ENCODE assay signal across 17 cellular contexts in the genomic region with DNA sequence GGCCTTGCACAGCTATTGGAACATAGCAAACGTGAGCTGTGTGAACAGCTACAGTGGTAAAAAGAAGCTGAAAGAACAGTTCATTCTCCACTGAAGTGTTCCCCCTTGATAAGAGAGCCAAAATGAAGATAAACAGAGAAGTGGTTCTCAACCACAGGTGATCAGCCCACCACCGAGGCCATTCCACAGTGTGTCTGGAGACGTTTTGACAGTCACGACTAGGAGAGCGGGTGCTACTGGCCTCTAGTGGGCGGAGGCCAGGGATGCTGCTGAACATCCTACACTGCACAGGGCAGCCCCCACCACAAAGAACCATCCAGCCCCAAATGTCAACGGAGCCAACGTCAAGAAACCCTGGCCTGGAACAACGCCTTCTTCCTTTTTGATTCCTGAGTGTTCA. TPM values are rescaled to one million over a fixed set of nuclear protein-coding genes. Genes with fewer than 3 reads are reported as not detected.
A peak's percentile ranks its signal among the peaks of the same experiment; 100 is the strongest.
DNase-seq lines count a peak whose midpoint lies in the region; FAIRE-seq and TF ChIP-seq lines count a peak whose summit lies in the region.
"Had no signal": no experiment of that assay in that cellular context is flagged by ENCODE, and none has a peak within 500 bp of the region (broad histone marks: within the 10 kb centered on the region; RNA-seq: fewer than 3 reads in every experiment).

No MANE protein-coding gene starts in this region.

- H3K9me3 ChIP-seq in OCI-LY1 (ENCODE audit: low read length), result no peaks in the 10 kb centered on the region
- H3K9me3 ChIP-seq: left lung had no signal

- H2AFZ ChIP-seq in OCI-LY1 (ENCODE audit: low read length), result no peak overlapping the region

- H3K9me2 ChIP-seq in OCI-LY1 (ENCODE audit: low read depth, low read length), result no peaks in the 10 kb centered on the region

- TF ChIP-seq CTCF in OCI-LY1 (IDR thresholded peaks at IDR 0.05; ENCODE audit: low read length) (peak; percentile 51; the same call in 1 of the 2 replicates), epithelial cell of proximal tubule (conservative IDR thresholded peaks at IDR 0.05; ENCODE audit: low read depth, low read length) (peak; percentile 31), retinal pigment epithelial cell (conservative IDR thresholded peaks at IDR 0.05; ENCODE audit: low read depth, low read length) (peak; percentile 15)

- DNase-seq in DMS53 (lab: John Stamatoyannopoulos, UW) (peak; percentile 13), DMS53 treated with DMSO at 0.1 percent for 48 hours (lab: John Stamatoyannopoulos, UW; ENCODE audit: unreplicated experiment) (no peak), epithelial cell of proximal tubule (ENCODE audit: low read depth) (no peak), retinal pigment epithelial cell (ENCODE audit: low read depth) (no peak), CD1c-positive myeloid dendritic cell (ENCODE audit: extremely low spot score) (no peak), H54 (ENCODE audit: insufficient read length, low spot score) (no peak)
- DNase-seq in activated T-cell treated with anti-CD3 and anti-CD28 coated beads, Interleukin-2, amount 50 U/mL, for 48 hours, result no peak
- DNase-seq: activated CD4-positive, alpha-beta T cell treated with anti-CD3 and anti-CD28 coated beads, Interleukin-2, amount 10 ng/mL, durations not matched to agents 24 days and 14 days; left lung; naive B cell; NCI-H1694 treated with DMSO at 0.1 percent for 48 hours; retina; stimulated activated CD4-positive, alpha-beta T cell treated with anti-CD3 and anti-CD28 coated beads, Interleukin-4, amount 100 ng/mL, for 1 hour had no signal

- H3K27me3 ChIP-seq in OCI-LY1 (ENCODE audit: insufficient read depth, low read length), result no peaks in the 10 kb centered on the region
- H3K27me3 ChIP-seq: left lung had no signal

- FAIRE-seq in H54 (lab: Jason Lieb, UNC), result no peak
- FAIRE-seq: colon had no signal

- no peak for TF ChIP-seq POLR2A in H54 (IDR thresholded peaks at IDR 0.05; ENCODE audit: low read depth, low read length)

- H3K79me2 ChIP-seq in OCI-LY1 (ENCODE audit: insufficient read depth, low read length), result no peaks in the 10 kb centered on the region; the same call in 1 of the 2 replicates

- H3K4me2 ChIP-seq in OCI-LY1 (ENCODE audit: low read length), result no peak overlapping the region

- H3K27ac ChIP-seq in OCI-LY1 (ENCODE audit: low read depth, low read length, poor library complexity, severe bottlenecking), result peak overlapping the region; percentile 22
- H3K27ac ChIP-seq: HL-60, left lung, RWPE1 had no signal

- H3K4me3 ChIP-seq in OCI-LY1 (ENCODE audit: low read depth, low read length, poor library complexity, severe bottlenecking) (no peak overlapping the region), epithelial cell of proximal tubule (ENCODE audit: low read depth, low read length) (no peak overlapping the region), retinal pigment epithelial cell (ENCODE audit: low read length) (no peak overlapping the region)
- H3K4me3 ChIP-seq: left lung had no signal

- no peaks in the 10 kb centered on the region for H3K36me3 ChIP-seq in OCI-LY1 (ENCODE audit: insufficient read depth, low read length)
- H3K36me3 ChIP-seq: left lung had no signal

- no peak overlapping the region for H3K9ac ChIP-seq in OCI-LY1 (ENCODE audit: low read length)

- H3K4me1 ChIP-seq in OCI-LY1 (ENCODE audit: insufficient read depth, low read length, severe bottlenecking), result peaks cover 45% of the 10 kb centered on the region
- H3K4me1 ChIP-seq: left lung had no signal

- H4K20me1 ChIP-seq in OCI-LY1 (ENCODE audit: insufficient read depth, low read length), result no peaks in the 10 kb centered on the region

- H3F3A ChIP-seq in OCI-LY1 (ENCODE audit: insufficient read depth, low read length), result no peaks in the 10 kb centered on the region

RNA-seq across cellular contexts. Expression of gene ADCY3, which starts 38.4 kb away (rescaled TPM):
- 18.7 and 37.6 TPM in 2 replicates for total RNA-seq in epithelial cell of proximal tubule
